Comparison of ENCODE assay signal across 8 cellular contexts in genomic region chr6:148146717-148147116, GRCh38.
DNase-seq lines count a peak whose midpoint lies in the region; ATAC-seq and TF ChIP-seq lines count a peak whose summit lies in the region.

No MANE protein-coding gene starts in this region.

- TF ChIP-seq CTCF in left ventricle myocardium inferior (IDR thresholded peaks at IDR 0.05; ENCODE audit: borderline replicate concordance), result no peak

- no peak for ATAC-seq in HG03342 (IDR thresholded peaks at IDR 0.05; ENCODE audit: unreplicated experiment)

- H3K4me3 ChIP-seq in left ventricle myocardium inferior, result no peak overlapping the region

- intact Hi-C loops in left ventricle myocardium inferior (cut with micrococcal nuclease), result no loop called here

- no peaks in the 10 kb centered on the region for H3K4me1 ChIP-seq in left ventricle myocardium inferior

- no peak overlapping the region for H3K27ac ChIP-seq in left ventricle myocardium inferior (replicated peaks)

- no peaks in the 10 kb centered on the region for H3K9me3 ChIP-seq in left ventricle myocardium inferior (replicated peaks)

- H3K36me3 ChIP-seq in left ventricle myocardium inferior, result no peaks in the 10 kb centered on the region

- H3K27me3 ChIP-seq in left ventricle myocardium inferior (ENCODE audit: low read depth), result peaks cover 14% of the 10 kb centered on the region

- DNase-seq in Daoy (ENCODE audit: low read depth) (peak; percentile 94), non-pigmented ciliary epithelial cell (ENCODE audit: low read depth) (peak; percentile 9), NCI-H1436 (lab: John Stamatoyannopoulos, UW) (no peak), left ventricle myocardium inferior (no peak), dedifferentiated amniotic fluid mesenchymal stem cell (ENCODE audit: extremely low spot score) (no peak)
- DNase-seq in activated effector memory CD4-positive, alpha-beta T cell treated with anti-CD3 and anti-CD28 coated beads, Interleukin-2, amount 50 U/mL, for 16 hours, result peak; percentile 86

TF ChIP-seq in PFSK-1, 5 proteins besides CTCF, POLR2A, EP300 and RAD21:
- TF ChIP-seq SIN3A (IDR thresholded peaks at IDR 0.05; ENCODE audit: borderline replicate concordance, insufficient read depth, low read length) (no peak), POLR2AphosphoS5 (IDR thresholded peaks at IDR 0.05; ENCODE audit: low read depth, low read length) (0 out of 2 replicates have a peak, but pooled peaks have one; percentile 25), FOXP2 (optimal IDR thresholded peaks at IDR 0.05; ENCODE audit: borderline replicate concordance, extremely low read depth, extremely low read length, insufficient read depth) (no peak), TAF1 (IDR thresholded peaks at IDR 0.05; ENCODE audit: borderline replicate concordance, insufficient read depth, low read length) (peak; percentile 62; the same call in 1 of the 2 replicates), REST (IDR thresholded peaks at IDR 0.05; ENCODE audit: insufficient read depth in 1 of 2, low read depth in 2 of 2, low read length in 2 of 2) (0 out of 4 replicates have a peak, but pooled peaks of 1 of the 2 experiments have one; percentile 55)

Comparison
In these comparisons a context has a peak if more than half of its experiments do, and no peak if none do; other contexts are left out.
1. DNase-seq: peak in Daoy (single experiment), activated effector memory CD4-positive, alpha-beta T cell treated with anti-CD3 and anti-CD28 coated beads, Interleukin-2, amount 50 U/mL, for 16 hours (single experiment) and non-pigmented ciliary epithelial cell (single experiment); none in NCI-H1436 (single experiment), left ventricle myocardium inferior (single experiment) and dedifferentiated amniotic fluid mesenchymal stem cell (single experiment).